Comparison of ENCODE assay signal across 8 cellular contexts in genomic region chr20:47574616-47575401, GRCh38.
A peak's percentile ranks its signal among the peaks of the same experiment; 100 is the strongest.
DNase-seq lines count a peak whose midpoint lies in the region; ATAC-seq, FAIRE-seq and TF ChIP-seq lines count a peak whose summit lies in the region.

No MANE protein-coding gene starts in this region.

- peaks cover 55% of the 10 kb centered on the region for H3K4me1 ChIP-seq in BE2C

- H3K36me3 ChIP-seq in BE2C = no peaks in the 10 kb centered on the region

- DNase-seq in BE2C (peak; percentile 73), HTR-8/SVneo (ENCODE audit: insufficient read length, low spot score) (peak; percentile 51), RCC 7860 (ENCODE audit: low spot score) (peak; percentile 30), globus pallidus (ENCODE audit: low spot score) (peak; percentile 44), NK-92 (lab: John Stamatoyannopoulos, UW; ENCODE audit: unreplicated experiment) (no peak)
- no peak for DNase-seq in NK-92 treated with Interleukin-12 subunit alpha and Interleukin-12 subunit beta, amount 100 ng/mL, for 24 hours (lab: John Stamatoyannopoulos, UW)

- TF ChIP-seq CTCF in BE2C (IDR thresholded peaks at IDR 0.05; ENCODE audit: low read depth, low read length) = no peak

- H3K9me3 ChIP-seq in BE2C = no peaks in the 10 kb centered on the region

- no peaks in the 10 kb centered on the region for H3K27me3 ChIP-seq in BE2C

- ATAC-seq in GM18519 (IDR thresholded peaks at IDR 0.05; ENCODE audit: low FRiP score, unreplicated experiment) = no peak
- ATAC-seq in HG03097 (IDR thresholded peaks at IDR 0.05; ENCODE audit: low FRiP score, unreplicated experiment) = no peak

- FAIRE-seq in HTR-8/SVneo (lab: Jason Lieb, UNC) = no peak
- FAIRE-seq in RCC 7860 (lab: Jason Lieb, UNC) = peak; percentile 52

- peak overlapping the region; percentile 1; the same call in 1 of the 2 replicates for H3K4me3 ChIP-seq in BE2C (ENCODE audit: low read depth, low read length)

Comparison
In these comparisons a context has a peak if more than half of its experiments do, and no peak if none do; other contexts are left out.
1. DNase-seq: peak in BE2C (single experiment), HTR-8/SVneo (single experiment), RCC 7860 (single experiment) and globus pallidus (single experiment); none in NK-92 (single experiment) and NK-92 treated with Interleukin-12 subunit alpha and Interleukin-12 subunit beta, amount 100 ng/mL, for 24 hours (single experiment).